Comparison of ENCODE assay signal across 21 cellular contexts in genomic region chr5:154318691-154319090, GRCh38.
A peak's percentile ranks its signal among the peaks of the same experiment; 100 is the strongest.
DNase-seq lines count a peak whose midpoint lies in the region; ATAC-seq, FAIRE-seq and TF ChIP-seq lines count a peak whose summit lies in the region.
"Had no signal": no experiment of that assay in that cellular context is flagged by ENCODE, and none has a peak within 500 bp of the region (broad histone marks: within the 10 kb centered on the region; RNA-seq: fewer than 3 reads in every experiment).

No MANE protein-coding gene starts in this region.

- no peaks in the 10 kb centered on the region for H3K4me1 ChIP-seq in psoas muscle

- H3K4me3 ChIP-seq in GM12865 (ENCODE audit: low read depth, low read length) (no peak overlapping the region), psoas muscle (no peak overlapping the region)

- intact Hi-C loops in left colon (cut with DNase I, micrococcal nuclease) = no loop called here
- intact Hi-C loops in psoas muscle (cut with DNase I) = no loop called here

- CTCF ChIA-PET in activated naive CD4-positive, alpha-beta T cell treated with anti-CD3 and anti-CD28 coated beads, Interleukin-2, amount 10 ng/mL, durations not matched to agents 7 days and 5 days (lab: Charles Lee) = no interaction called here

- H3K27me3 ChIP-seq in psoas muscle (ENCODE audit: insufficient read depth in 3 of 3, low read length in 2 of 3) = no peaks in the 10 kb centered on the region

- DNase-seq in GM12865 (ENCODE audit: low read depth) = peak; percentile 29
- DNase-seq in GM18507 (ENCODE audit: extremely low spot score, insufficient read length, low read depth) = no peak
- no peak for DNase-seq in HFFc6
- peak; percentile 26 for DNase-seq in left kidney (ENCODE audit: low read depth, low spot score)
- DNase-seq in left colon = no peak
- no peak for DNase-seq in activated naive CD4-positive, alpha-beta T cell treated with anti-CD3 and anti-CD28 coated beads, Interleukin-2, amount 10 ng/mL, durations not matched to agents 7 days and 5 days
- no peak for DNase-seq in psoas muscle
- DNase-seq: C1 segment of cervical spinal cord; CD8-positive, alpha-beta T cell; DMS153; IMR-90; NCI-H1092 treated with DMSO at 0.1 percent for 48 hours; NCI-H1436 treated with DMSO at 0.1 percent for 48 hours; NCI-H2029; NCI-H2227 treated with DMSO at 0.1 percent for 48 hours; NCI-H510A; SHP77 treated with DMSO at 0.1 percent for 48 hours; T-helper 1 cell had no signal

- H3K27me3 Mint-ChIP-seq in HFFc6 (ENCODE audit: insufficient read depth) = no peaks in the 10 kb centered on the region; the same call in 1 of the 2 replicates
- H3K27me3 Mint-ChIP-seq in activated naive CD4-positive, alpha-beta T cell treated with anti-CD3 and anti-CD28 coated beads, Interleukin-2, amount 10 ng/mL, durations not matched to agents 7 days and 5 days = no peaks in the 10 kb centered on the region

- peaks cover 25% of the 10 kb centered on the region for H3K4me1 Mint-ChIP-seq in HFFc6 (ENCODE audit: low read depth)
- H3K4me1 Mint-ChIP-seq in activated naive CD4-positive, alpha-beta T cell treated with anti-CD3 and anti-CD28 coated beads, Interleukin-2, amount 10 ng/mL, durations not matched to agents 7 days and 5 days = no peaks in the 10 kb centered on the region

- peak overlapping the region; percentile 36; the same call in 1 of the 2 replicates for H3K27ac Mint-ChIP-seq in HFFc6
- no peak overlapping the region for H3K27ac Mint-ChIP-seq in activated naive CD4-positive, alpha-beta T cell treated with anti-CD3 and anti-CD28 coated beads, Interleukin-2, amount 10 ng/mL, durations not matched to agents 7 days and 5 days
- H3K27ac Mint-ChIP-seq: CD8-positive, alpha-beta T cell had no signal

- no peaks in the 10 kb centered on the region for H3K9me3 Mint-ChIP-seq in HFFc6
- H3K9me3 Mint-ChIP-seq in activated naive CD4-positive, alpha-beta T cell treated with anti-CD3 and anti-CD28 coated beads, Interleukin-2, amount 10 ng/mL, durations not matched to agents 7 days and 5 days = no peaks in the 10 kb centered on the region
- H3K9me3 Mint-ChIP-seq: CD8-positive, alpha-beta T cell had no signal

- H3K36me3 Mint-ChIP-seq in HFFc6 (ENCODE audit: low read depth) = peaks cover 25% of the 10 kb centered on the region
- no peaks in the 10 kb centered on the region for H3K36me3 Mint-ChIP-seq in activated naive CD4-positive, alpha-beta T cell treated with anti-CD3 and anti-CD28 coated beads, Interleukin-2, amount 10 ng/mL, durations not matched to agents 7 days and 5 days

- 95 to 98% (median 97%) methylated on average over 1 of the region's 1 CpG for WGBS in psoas muscle, 3 donors

- ATAC-seq in left colon (no peak), psoas muscle (no peak)
- ATAC-seq: CD8-positive, alpha-beta T cell had no signal

- H3K9me3 ChIP-seq in psoas muscle = no peaks in the 10 kb centered on the region

- no peaks in the 10 kb centered on the region for H3K36me3 ChIP-seq in psoas muscle (ENCODE audit: insufficient read depth in 1 of 2, low read depth in 1 of 2)

- peak; percentile 44 for FAIRE-seq in GM18507 (lab: Jason Lieb, UNC)
- FAIRE-seq: HTR-8/SVneo had no signal

- H3K4me3 Mint-ChIP-seq in HFFc6 = no peak overlapping the region
- no peak overlapping the region for H3K4me3 Mint-ChIP-seq in activated naive CD4-positive, alpha-beta T cell treated with anti-CD3 and anti-CD28 coated beads, Interleukin-2, amount 10 ng/mL, durations not matched to agents 7 days and 5 days
- H3K4me3 Mint-ChIP-seq: CD8-positive, alpha-beta T cell had no signal

- H3K27ac ChIP-seq in psoas muscle = no peak overlapping the region
- H3K27ac ChIP-seq: KMS-11, RWPE1 had no signal

- TF ChIP-seq CTCF in GM12865 (IDR thresholded peaks at IDR 0.05; ENCODE audit: insufficient read depth, low read depth, low read length, missing control alignments) (no peak), HFFc6 (IDR thresholded peaks at IDR 0.05) (no peak), psoas muscle (IDR thresholded peaks at IDR 0.05) (no peak)

Comparison
In these comparisons a context has a peak if more than half of its experiments do, and no peak if none do; other contexts are left out.
1. DNase-seq: peak in GM12865 (single experiment) and left kidney (single experiment); none in GM18507 (single experiment), HFFc6 (single experiment), left colon (0 of 2), activated naive CD4-positive, alpha-beta T cell treated with anti-CD3 and anti-CD28 coated beads, Interleukin-2, amount 10 ng/mL, durations not matched to agents 7 days and 5 days (single experiment) and psoas muscle (0 of 2).